ENCODE assay signal across 1 cellular context in genomic region chr7:45140827-45141226, GRCh38.
TF ChIP-seq lines count a peak whose summit lies in the region.

No MANE protein-coding gene starts in this region.

TF ChIP-seq in GM12878, 131 proteins besides CTCF, POLR2A, EP300 and RAD21:
- TF ChIP-seq SPI1 (IDR thresholded peaks at IDR 0.05; ENCODE audit: borderline replicate concordance, insufficient read depth, low read depth, low read length) (peak; percentile 45; the same call in 1 of the 2 replicates), NR2F1 (conservative IDR thresholded peaks at IDR 0.05) (no peak)
